8 cellular contexts compared by ENCODE assay signal in the genomic region with DNA sequence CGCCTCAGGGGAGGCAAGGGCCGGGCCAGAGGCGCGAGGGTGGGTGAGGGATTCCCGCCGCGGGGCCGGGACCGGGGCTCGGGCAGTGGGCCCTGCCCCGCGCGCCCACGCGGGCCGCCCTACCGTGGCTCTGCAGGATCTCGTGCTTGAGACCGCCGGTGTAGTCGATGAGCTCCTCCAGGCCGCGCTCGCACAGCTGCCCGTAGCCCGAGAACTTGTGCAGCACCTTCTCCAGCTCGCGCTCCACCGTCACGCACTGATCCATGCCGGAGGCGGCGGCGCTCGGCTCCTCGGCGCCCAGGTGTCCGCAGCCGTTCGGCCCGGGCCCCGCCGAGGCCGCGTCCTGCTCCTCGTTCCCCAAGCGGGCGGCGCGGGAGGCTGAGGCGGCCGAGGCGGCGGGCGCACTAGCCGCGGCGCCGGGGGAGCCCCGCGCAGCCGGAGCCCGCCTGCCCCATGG. TPM values are rescaled to one million over a fixed set of nuclear protein-coding genes. Genes with fewer than 3 reads are reported as not detected.
DNase-seq lines count a peak whose midpoint lies in the region; ATAC-seq and TF ChIP-seq lines count a peak whose summit lies in the region.
"Not testable (repeated sequence)": the region's sequence is repeated elsewhere in the genome, so short reads cannot be mapped to it uniquely, and the experiment has no call there.

No MANE protein-coding gene starts in this region.

- H3K4me3 Mint-ChIP-seq in activated CD8-positive, alpha-beta T cell treated with anti-CD3 and anti-CD28 coated beads, Interleukin-2, amount 10 ng/mL, durations not matched to agents 7 days and 5 days, result peak overlapping the region; percentile 73

- H4K20me1 ChIP-seq in Karpas-422 (ENCODE audit: insufficient read depth, low read depth, low read length), result not testable (repeated sequence)

- peak; percentile 42 for ATAC-seq in GM18505 (IDR thresholded peaks at IDR 0.05; ENCODE audit: unreplicated experiment)
- ATAC-seq in HG02610 (IDR thresholded peaks at IDR 0.05; ENCODE audit: unreplicated experiment), result peak; percentile 23
- peak; percentile 35 for ATAC-seq in activated CD8-positive, alpha-beta T cell treated with anti-CD3 and anti-CD28 coated beads, Interleukin-2, amount 10 ng/mL, durations not matched to agents 7 days and 5 days

- peak; percentile 80 for DNase-seq in Karpas-422
- DNase-seq in activated CD8-positive, alpha-beta T cell treated with anti-CD3 and anti-CD28 coated beads, Interleukin-2, amount 10 ng/mL, durations not matched to agents 7 days and 5 days, result peak; percentile 68
- peak; percentile 74 for DNase-seq in coronary artery (ENCODE audit: low spot score)
- peak; percentile 73 for DNase-seq in iris pigment epithelial cell (ENCODE audit: low read depth)
- DNase-seq in retinal pigment epithelial cell (ENCODE audit: low read depth), result peak; percentile 7

- not testable (repeated sequence) for H3K9me3 ChIP-seq in Karpas-422 (ENCODE audit: low read length)

- not testable (repeated sequence) for H2AFZ ChIP-seq in Karpas-422 (ENCODE audit: low read length)

- H3K27me3 Mint-ChIP-seq in activated CD8-positive, alpha-beta T cell treated with anti-CD3 and anti-CD28 coated beads, Interleukin-2, amount 10 ng/mL, durations not matched to agents 7 days and 5 days (ENCODE audit: low read depth), result not testable (repeated sequence)

- H3K4me1 Mint-ChIP-seq in activated CD8-positive, alpha-beta T cell treated with anti-CD3 and anti-CD28 coated beads, Interleukin-2, amount 10 ng/mL, durations not matched to agents 7 days and 5 days (ENCODE audit: low read depth), result peaks cover 12% of the 10 kb centered on the region

- peak overlapping the region; percentile 60 for H3K27ac ChIP-seq in Karpas-422 (ENCODE audit: low read length)
- peak overlapping the region; percentile 91 to 94 for H3K27ac ChIP-seq in coronary artery
- peak overlapping the region; percentile 85 for H3K27ac ChIP-seq in urinary bladder (ENCODE audit: low read depth)

- H3K4me1 ChIP-seq in Karpas-422 (ENCODE audit: low read length); urinary bladder (ENCODE audit: insufficient read depth): not testable (repeated sequence)

- TF ChIP-seq POLR2A in GM18505 (IDR thresholded peaks at IDR 0.05; ENCODE audit: borderline replicate concordance, extremely low read depth, insufficient read depth, insufficient read length), result not testable (repeated sequence)

- H3K9me2 ChIP-seq in Karpas-422 (replicated peaks; ENCODE audit: insufficient read depth, low read length), result not testable (repeated sequence)

- H3K4me3 ChIP-seq in Karpas-422 (ENCODE audit: low read length), result peak overlapping the region; percentile 56
- peak overlapping the region; percentile 89 for H3K4me3 ChIP-seq in coronary artery
- peak overlapping the region; percentile 55 for H3K4me3 ChIP-seq in retinal pigment epithelial cell (ENCODE audit: low read length)
- peak overlapping the region; percentile 67 for H3K4me3 ChIP-seq in urinary bladder (ENCODE audit: low read depth, low read length)

- not testable (repeated sequence) for H3K36me3 ChIP-seq in Karpas-422 (ENCODE audit: insufficient read depth, low read length); urinary bladder (ENCODE audit: insufficient read depth)

- peak overlapping the region; percentile 68 for H3K4me2 ChIP-seq in Karpas-422 (ENCODE audit: low read depth, low read length, poor library complexity, severe bottlenecking)

- not testable (repeated sequence) for H3K9me3 Mint-ChIP-seq in activated CD8-positive, alpha-beta T cell treated with anti-CD3 and anti-CD28 coated beads, Interleukin-2, amount 10 ng/mL, durations not matched to agents 7 days and 5 days (ENCODE audit: insufficient read depth)

- peaks cover 22% of the 10 kb centered on the region for H3K79me2 ChIP-seq in Karpas-422 (ENCODE audit: low read length)

- not testable (repeated sequence) for H3K27me3 ChIP-seq in Karpas-422 (ENCODE audit: low read length)

- not testable (repeated sequence) for H3K36me3 Mint-ChIP-seq in activated CD8-positive, alpha-beta T cell treated with anti-CD3 and anti-CD28 coated beads, Interleukin-2, amount 10 ng/mL, durations not matched to agents 7 days and 5 days (ENCODE audit: low read depth)

- WGBS in urinary bladder, result under 1% methylated on average over 55 of the region's 63 CpGs

- CTCF ChIA-PET in activated CD8-positive, alpha-beta T cell treated with anti-CD3 and anti-CD28 coated beads, Interleukin-2, amount 10 ng/mL, durations not matched to agents 7 days and 5 days (lab: Charles Lee), result not testable (repeated sequence)

- POLR2A ChIA-PET in activated CD8-positive, alpha-beta T cell treated with anti-CD3 and anti-CD28 coated beads, Interleukin-2, amount 10 ng/mL, durations not matched to agents 7 days and 5 days (lab: Charles Lee), result not testable (repeated sequence)

- TF ChIP-seq CTCF in coronary artery (IDR thresholded peaks at IDR 0.05); retinal pigment epithelial cell (conservative IDR thresholded peaks at IDR 0.05; ENCODE audit: low read depth, low read length): not testable (repeated sequence)

- H3K9ac ChIP-seq in Karpas-422 (ENCODE audit: low read length), result peak overlapping the region; percentile 71

- peak overlapping the region; percentile 88 for H3K27ac Mint-ChIP-seq in activated CD8-positive, alpha-beta T cell treated with anti-CD3 and anti-CD28 coated beads, Interleukin-2, amount 10 ng/mL, durations not matched to agents 7 days and 5 days

RNA-seq across cellular contexts. Expression of gene PLGLB1, which starts 54.2 kb away (rescaled TPM):
- total RNA-seq in Karpas-422 (2014; rRNA removed; shearing (Covaris generic); ENCODE audit: low replicate concordance), result 4.1 and 12.2 TPM in 2 replicates
- total RNA-seq in activated CD8-positive, alpha-beta T cell treated with anti-CD3 and anti-CD28 coated beads, Interleukin-2, amount 10 ng/mL, durations not matched to agents 7 days and 5 days, result 1 to 10 TPM; 2.0 to 3.7 TPM
- 8.8 TPM for total RNA-seq in urinary bladder
- 1.7 TPM for polyA plus RNA-seq in urinary bladder

Comparison
In these comparisons a context has a peak if more than half of its experiments do, and no peak if none do; other contexts are left out.
1. Peak in every context shown above with its lines: DNase-seq, ATAC-seq, H3K4me3 ChIP-seq and H3K27ac ChIP-seq.
2. DNase-seq: peak in every context shown above with its lines; median percentile 80 in Karpas-422; 74 in coronary artery; 73 in iris pigment epithelial cell; 68 in activated CD8-positive, alpha-beta T cell treated with anti-CD3 and anti-CD28 coated beads, Interleukin-2, amount 10 ng/mL, durations not matched to agents 7 days and 5 days; 7 in retinal pigment epithelial cell.